20 cellular contexts compared by ENCODE assay signal in genomic region chr9:102911185-102911584, GRCh38.
"Had no signal": no experiment of that assay in that cellular context is flagged by ENCODE, and none has a peak within 500 bp of the region (broad histone marks: within the 10 kb centered on the region; RNA-seq: fewer than 3 reads in every experiment).

No MANE protein-coding gene starts in this region.

- H3K4me3 ChIP-seq: colonic mucosa, mucosa of descending colon had no signal

- H3K4me1 ChIP-seq: colonic mucosa had no signal

- H3K27me3 ChIP-seq: colonic mucosa had no signal

- ATAC-seq: activated CD8-positive, alpha-beta T cell treated with anti-CD3 and anti-CD28 coated beads, Interleukin-2, amount 10 ng/mL, durations not matched to agents 7 days and 5 days; activated T-cell treated with anti-CD3 and anti-CD28 coated beads, Interleukin-2, amount 50 U/mL, for 72 hours; left ventricle myocardium superior; mucosa of descending colon; naive thymus-derived CD4-positive, alpha-beta T cell; stimulated activated effector memory CD8-positive, alpha-beta T cell treated with anti-CD3 and anti-CD28 coated beads, Interleukin-12 subunit alpha, Interleukin-12 subunit beta, amount 100 ng/mL, for 72 hours had no signal

- DNase-seq: activated CD4-positive, alpha-beta T cell treated with anti-CD3 and anti-CD28 coated beads for 48 hours; activated CD8-positive, alpha-beta memory T cell treated with anti-CD3 and anti-CD28 coated beads, Interleukin-2, amount 50 U/mL, for 4 hours; activated CD8-positive, alpha-beta T cell treated with anti-CD3 and anti-CD28 coated beads, Interleukin-2, amount 10 ng/mL, durations not matched to agents 7 days and 5 days; activated gamma-delta T cell treated with Interleukin-2 at 50 U/mL for 16 hours; activated naive CD8-positive, alpha-beta T cell treated with anti-CD3 and anti-CD28 coated beads, Interleukin-2, amount 10 ng/mL, durations not matched to agents 7 days and 5 days; activated T-cell treated with anti-CD3 and anti-CD28 coated beads, Interleukin-2, amount 50 U/mL, for 72 hours; central memory CD4-positive, alpha-beta T cell; colonic mucosa; effector CD4-positive, alpha-beta T cell; foreskin fibroblast; glutamatergic neuron; kidney glomerular epithelial cell; left ventricle myocardium superior; mucosa of descending colon; naive thymus-derived CD4-positive, alpha-beta T cell; stimulated activated CD4-positive, alpha-beta T cell treated with anti-CD3 and anti-CD28 coated beads, Interleukin-12 subunit alpha, Interleukin-12 subunit beta, amount 100 ng/mL, for 4 hours; stimulated activated CD4-positive, alpha-beta T cell treated with anti-CD3 and anti-CD28 coated beads, Interleukin-2, amount 100 ng/mL, for 24 hours; T-helper 9 cell; WERI-Rb-1 had no signal

- H3K9me3 ChIP-seq: colonic mucosa, mucosa of descending colon had no signal

- H3K36me3 ChIP-seq: colonic mucosa, WERI-Rb-1 had no signal

- H3K27ac ChIP-seq: colonic mucosa, WERI-Rb-1 had no signal
